Comparison of ENCODE assay signal across 29 cellular contexts in the genomic region with DNA sequence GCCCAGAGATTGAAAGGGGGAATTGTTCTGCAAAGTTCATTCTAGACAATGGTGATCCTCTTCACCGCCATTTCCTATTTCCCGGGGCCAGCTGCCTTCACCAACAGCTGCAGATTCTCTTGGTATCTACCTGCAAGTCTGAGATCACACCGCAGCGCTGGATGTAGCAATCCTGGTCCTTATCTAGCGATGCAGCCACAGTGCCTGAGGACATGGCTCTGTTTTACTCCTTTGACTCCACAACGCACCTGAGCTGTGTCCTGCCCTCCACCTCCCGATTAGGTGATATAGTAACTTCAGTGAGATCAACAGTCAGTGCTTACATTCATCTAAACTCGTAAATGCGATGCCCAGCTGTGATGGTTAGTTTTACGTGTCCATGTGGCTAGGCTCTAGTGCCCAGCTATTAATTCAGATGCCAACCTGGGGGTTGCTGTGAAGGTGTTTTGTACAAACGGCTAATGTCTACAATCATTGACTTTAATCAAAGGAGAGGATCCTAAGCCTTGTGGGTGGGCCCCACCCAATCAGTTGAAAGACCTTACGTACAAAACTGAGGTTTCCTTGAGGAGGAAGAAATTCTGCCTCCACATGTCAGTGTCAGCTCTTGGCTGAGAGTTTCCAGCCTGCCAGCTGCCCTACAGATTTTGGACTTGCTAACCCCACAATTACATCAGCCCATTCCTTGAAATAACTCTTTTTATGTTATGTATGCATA.
"Had no signal": no experiment of that assay in that cellular context is flagged by ENCODE, and none has a peak within 500 bp of the region (broad histone marks: within the 10 kb centered on the region; RNA-seq: fewer than 3 reads in every experiment).

No MANE protein-coding gene starts in this region.

- H3K9me3 Mint-ChIP-seq: activated CD8-positive, alpha-beta T cell treated with anti-CD3 and anti-CD28 coated beads for 36 hours; activated naive CD8-positive, alpha-beta T cell treated with anti-CD3 and anti-CD28 coated beads for 36 hours; endodermal cell; nephron progenitor cell had no signal

- H3K4me3 ChIP-seq: adrenal gland, heart left ventricle, left lung, lung, pancreas, prostate gland, sigmoid colon, smooth muscle cell, tibial nerve, vagina had no signal

- H3K36me3 Mint-ChIP-seq: activated naive CD8-positive, alpha-beta T cell treated with anti-CD3 and anti-CD28 coated beads for 36 hours; naive B cell had no signal

- H3K4me1 ChIP-seq: adrenal gland, foreskin keratinocyte, heart left ventricle, left lung, pancreas, prostate gland, sigmoid colon, tibial nerve, vagina had no signal

- ATAC-seq: activated CD8-positive, alpha-beta T cell treated with anti-CD3 and anti-CD28 coated beads for 36 hours; esophagus mucosa; foreskin keratinocyte; heart left ventricle; left lung had no signal

- H3K27me3 ChIP-seq: adrenal gland, brain microvascular endothelial cell, left lung, pancreas, sigmoid colon, vagina had no signal

- H3K27ac Mint-ChIP-seq: activated CD8-positive, alpha-beta T cell treated with anti-CD3 and anti-CD28 coated beads for 36 hours; activated naive CD8-positive, alpha-beta T cell treated with anti-CD3 and anti-CD28 coated beads for 36 hours; endodermal cell; nephron progenitor cell had no signal

- H3K27ac ChIP-seq: adrenal gland, brain microvascular endothelial cell, foreskin keratinocyte, heart left ventricle, left lung, pancreas, prostate gland, sigmoid colon, tibial nerve, vagina had no signal

- DNase-seq: activated CD4-positive, alpha-beta T cell treated with anti-CD3 and anti-CD28 coated beads, Interleukin-2, amount 50 U/mL, for 1 hour; activated CD4-positive, CD25-positive, alpha-beta regulatory T cell treated with anti-CD3 and anti-CD28 coated beads, Interleukin-2, amount 50 U/mL, for 72 hours; activated CD8-positive, alpha-beta T cell treated with anti-CD3 and anti-CD28 coated beads for 36 hours; activated effector memory CD4-positive, alpha-beta T cell treated with Interleukin-2 at 50 U/mL for 16 hours; activated naive CD4-positive, alpha-beta T cell treated with Interleukin-2 at 50 U/mL for 16 hours; activated naive CD8-positive, alpha-beta T cell treated with anti-CD3 and anti-CD28 coated beads for 36 hours; activated T-cell treated with anti-CD3 and anti-CD28 coated beads for 4 hours; adrenal gland; brain microvascular endothelial cell; endodermal cell; foreskin keratinocyte; heart left ventricle; kidney glomerular epithelial cell; left lung; mesendoderm; naive B cell; nephron progenitor cell; pancreas; retina; sigmoid colon; stimulated activated CD4-positive, alpha-beta T cell treated with anti-CD3 and anti-CD28 coated beads, Interleukin-2, amount 100 ng/mL, for 24 hours; stimulated activated naive CD4-positive, alpha-beta T cell; T-helper 2 cell had no signal

- H3K4me2 ChIP-seq: smooth muscle cell had no signal

- H3K4me1 Mint-ChIP-seq: activated naive CD8-positive, alpha-beta T cell treated with anti-CD3 and anti-CD28 coated beads for 36 hours; naive B cell; nephron progenitor cell had no signal

- H3K36me3 ChIP-seq: adrenal gland, brain microvascular endothelial cell, heart left ventricle, left lung, pancreas, prostate gland, sigmoid colon, tibial nerve, vagina had no signal

- H3K9me3 ChIP-seq: adrenal gland, heart left ventricle, left lung, pancreas, prostate gland, sigmoid colon, tibial nerve, vagina had no signal

- H3K4me3 Mint-ChIP-seq: activated CD8-positive, alpha-beta T cell treated with anti-CD3 and anti-CD28 coated beads for 36 hours; activated naive CD8-positive, alpha-beta T cell treated with anti-CD3 and anti-CD28 coated beads for 36 hours; endodermal cell; naive B cell; nephron progenitor cell had no signal
